In the genomic region with DNA sequence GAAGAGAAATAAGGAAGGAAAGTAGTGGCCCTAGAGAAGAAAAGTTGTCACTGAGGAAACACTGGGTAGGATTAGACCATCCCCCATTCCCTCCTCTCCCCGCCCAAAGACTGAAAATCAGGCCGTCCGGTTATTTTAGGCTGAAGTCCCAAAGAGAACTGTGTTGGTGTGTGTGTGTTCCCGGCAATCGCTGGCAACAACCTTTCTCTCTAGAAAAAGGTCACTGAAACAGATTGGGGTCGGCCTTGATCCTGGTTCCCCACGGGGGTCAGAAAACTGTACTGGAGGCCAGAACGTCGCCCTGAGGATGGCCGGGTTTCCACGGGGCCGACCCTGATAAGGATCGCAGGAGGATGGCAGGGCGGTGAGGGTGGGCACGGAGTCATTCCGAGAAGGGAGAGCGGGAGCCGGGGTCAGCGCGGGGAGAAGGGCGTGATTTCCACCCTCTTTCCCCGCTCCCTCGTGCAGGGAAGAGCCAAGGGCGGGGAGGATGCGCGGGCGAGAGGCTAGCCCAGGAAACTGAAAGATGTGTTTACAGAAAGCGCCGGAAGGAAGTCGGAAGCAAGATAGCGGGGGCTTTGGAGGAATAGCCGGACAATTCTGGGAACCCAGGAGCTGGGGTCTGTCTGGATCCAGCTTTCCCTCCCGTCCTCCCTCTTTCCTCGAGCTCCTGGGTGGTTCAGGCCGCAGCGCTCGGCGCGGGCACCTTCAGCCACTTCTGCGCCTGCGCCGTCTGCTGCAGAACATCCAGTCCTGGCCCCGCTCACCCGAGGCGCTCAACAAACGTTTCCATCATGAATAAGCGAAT, we compare ENCODE assay signal across 8 cellular contexts. TPM values are rescaled to one million over a fixed set of nuclear protein-coding genes. Genes with fewer than 3 reads are reported as not detected.
DNase-seq lines count a peak whose midpoint lies in the region; ATAC-seq and TF ChIP-seq lines count a peak whose summit lies in the region.

No MANE protein-coding gene starts in this region.

- H3K4me1 ChIP-seq in colonic mucosa: peaks cover 7% of the 10 kb centered on the region

- no peaks in the 10 kb centered on the region for H3K36me3 ChIP-seq in colonic mucosa

- intact Hi-C loops in colonic mucosa (cut with DNase I): no loop called here

- no peaks in the 10 kb centered on the region for H3K27me3 ChIP-seq in colonic mucosa

- peak; percentile 66 for ATAC-seq in HG03460 (IDR thresholded peaks at IDR 0.05; ENCODE audit: unreplicated experiment)

- no peaks in the 10 kb centered on the region for H3K9me3 ChIP-seq in colonic mucosa

- H3K27ac ChIP-seq in colonic mucosa: peak overlapping the region; percentile 67

- DNase-seq in GM03348 (ENCODE audit: low spot score) (peak; percentile 91), colonic mucosa (peak; percentile 78), middle frontal gyrus (ENCODE audit: extremely low spot score, low spot score) (peak; percentile 22), SW 1271 (lab: John Stamatoyannopoulos, UW) (no peak)
- peak; percentile 63 for DNase-seq in activated CD4-positive, alpha-beta T cell treated with anti-CD3 and anti-CD28 coated beads, Interleukin-2, amount 50 U/mL, for 1 hour
- DNase-seq in stimulated activated CD8-positive, alpha-beta memory T cell treated with anti-CD3 and anti-CD28 coated beads, Interleukin-4, amount 100 ng/mL, for 1 hour (ENCODE audit: low read depth in 2 of 2, low spot score in 1 of 2): peak; percentile 40 to 49
- DNase-seq in NK-92 treated with Interleukin-12 subunit alpha and Interleukin-12 subunit beta, amount 100 ng/mL, for 24 hours (lab: John Stamatoyannopoulos, UW): no peak

- no peak for TF ChIP-seq CTCF in colonic mucosa (IDR thresholded peaks at IDR 0.05)

- peak overlapping the region; percentile 33 for H3K4me3 ChIP-seq in colonic mucosa

- peak overlapping the region; percentile 62 to 63 for H3K9ac ChIP-seq in colonic mucosa (ENCODE audit: low read depth in 2 of 2, low read length in 2 of 2)

RNA-seq across cellular contexts. Expression of a gene that starts 25.3 kb away (rescaled TPM):
- total RNA-seq in colonic mucosa: 10 to 100 TPM; 68.3 to 70.1 TPM

Comparison
In these comparisons a context has a peak if more than half of its experiments do, and no peak if none do; other contexts are left out.
1. DNase-seq: peak in GM03348 (single experiment), activated CD4-positive, alpha-beta T cell treated with anti-CD3 and anti-CD28 coated beads, Interleukin-2, amount 50 U/mL, for 1 hour (single experiment), colonic mucosa (single experiment), middle frontal gyrus (single experiment) and stimulated activated CD8-positive, alpha-beta memory T cell treated with anti-CD3 and anti-CD28 coated beads, Interleukin-4, amount 100 ng/mL, for 1 hour (2 of 2); none in SW 1271 (0 of 2) and NK-92 treated with Interleukin-12 subunit alpha and Interleukin-12 subunit beta, amount 100 ng/mL, for 24 hours (single experiment).